ENCODE assay signal across 14 cellular contexts in genomic region chr10:102384606-102385429, GRCh38. TPM values are rescaled to one million over a fixed set of nuclear protein-coding genes. Genes with fewer than 3 reads are reported as not detected.
A peak's percentile ranks its signal among the peaks of the same experiment; 100 is the strongest.
DNase-seq lines count a peak whose midpoint lies in the region; ATAC-seq and TF ChIP-seq lines count a peak whose summit lies in the region.
"Had no signal": no experiment of that assay in that cellular context is flagged by ENCODE, and none has a peak within 500 bp of the region (broad histone marks: within the 10 kb centered on the region; RNA-seq: fewer than 3 reads in every experiment).

No MANE protein-coding gene starts in this region.

- H3K27ac Mint-ChIP-seq in nephron, result peak overlapping the region in 2 of 3 experiments; percentile 48 to 60

- peaks cover 6% of the 10 kb centered on the region for H3K27me3 Mint-ChIP-seq in nephron (ENCODE audit: low read depth)

- H3K4me1 Mint-ChIP-seq in nephron, result peaks cover 6% of the 10 kb centered on the region

- H3K36me3 Mint-ChIP-seq in nephron (ENCODE audit: low read depth), result peaks cover 24% of the 10 kb centered on the region

- in situ Hi-C loops in ACHN (cut with HindIII; ENCODE audit: low pct_ligation_motif_present, low pct_unique_long_range_greater_than_20kb, low sequenced_read_pairs), result no loop called here

- H3K9me3 Mint-ChIP-seq in nephron, result no peaks in the 10 kb centered on the region
- H3K9me3 Mint-ChIP-seq: H9 had no signal

- TF ChIP-seq CTCF in nephron (IDR thresholded peaks at IDR 0.05; ENCODE audit: unreplicated experiment in 3 of 3), result no peak

- H3K4me3 Mint-ChIP-seq in nephron, result no peak overlapping the region
- H3K4me3 Mint-ChIP-seq: H9 had no signal

- DNase-seq in EH (ENCODE audit: low read depth), result peak; percentile 45
- peak; percentile 74 for DNase-seq in MV-4-11 (lab: John Stamatoyannopoulos, UW)
- no peak for DNase-seq in dermis blood vessel endothelial cell
- no peak for DNase-seq in ACHN
- no peak for DNase-seq in superior temporal gyrus (ENCODE audit: extremely low spot score)
- DNase-seq: colonic mucosa, NCI-H2171 treated with DMSO at 0.1 percent for 48 hours, SHP77, sigmoid colon had no signal

- ATAC-seq in esophagus mucosa (peak; percentile 58), GM19324 (IDR thresholded peaks at IDR 0.05; ENCODE audit: low FRiP score, unreplicated experiment) (no peak)

RNA-seq across cellular contexts. Expression of gene NFKB2, which starts 10.7 kb away (rescaled TPM):
- total RNA-seq in esophagus mucosa (10.3 TPM), dermis blood vessel endothelial cell (33.0 and 35.7 TPM in 2 replicates)

RNA-seq across cellular contexts. Expression of gene PSD, which starts 33.8 kb away (rescaled TPM):
- 2.0 TPM for total RNA-seq in esophagus mucosa
- 0.23 and 0.34 TPM in 2 replicates for total RNA-seq in dermis blood vessel endothelial cell
- total RNA-seq: mesenteric fat pad had no signal

RNA-seq across cellular contexts. Expression of gene FBXL15, which starts 35.8 kb away (rescaled TPM):
- total RNA-seq in esophagus mucosa, result 9.4 TPM
- total RNA-seq in dermis blood vessel endothelial cell, result 9.7 and 12.6 TPM in 2 replicates

RNA-seq across cellular contexts. Expression of gene CUEDC2, which starts 47.6 kb away (rescaled TPM):
- 23.7 TPM for total RNA-seq in esophagus mucosa
- total RNA-seq in dermis blood vessel endothelial cell, result 48.5 and 51.2 TPM in 2 replicates

Comparison
In these comparisons a context has a peak if more than half of its experiments do, and no peak if none do; other contexts are left out.
1. DNase-seq: peak in EH (single experiment) and MV-4-11 (single experiment); none in dermis blood vessel endothelial cell (single experiment), ACHN (single experiment) and superior temporal gyrus (single experiment).